In the genomic region with DNA sequence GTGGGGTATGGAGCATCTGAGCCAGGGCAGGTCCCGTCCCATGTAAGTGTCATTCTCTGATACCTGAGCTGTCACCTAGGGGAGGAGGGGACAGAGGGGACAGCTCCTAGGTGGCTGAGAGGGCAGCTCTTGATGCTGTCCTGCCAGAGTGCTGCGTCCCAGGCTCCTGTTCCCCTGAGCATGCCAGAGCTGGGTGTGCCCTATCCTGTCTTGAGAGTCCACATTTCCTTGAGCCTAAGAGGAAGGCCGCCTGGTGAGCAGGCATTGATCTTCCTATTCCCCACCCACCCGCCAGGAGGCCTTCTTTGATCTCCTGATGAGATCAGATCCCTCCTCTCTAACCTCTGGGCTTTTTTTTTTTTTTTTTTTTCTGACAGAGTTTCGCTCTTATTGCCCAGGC, we compare ENCODE assay signal across 8 cellular contexts. TPM values are rescaled to one million over a fixed set of nuclear protein-coding genes. Genes with fewer than 3 reads are reported as not detected.
A peak's percentile ranks its signal among the peaks of the same experiment; 100 is the strongest.
DNase-seq lines count a peak whose midpoint lies in the region; ATAC-seq and TF ChIP-seq lines count a peak whose summit lies in the region.
"Not testable (repeated sequence)": the region's sequence is repeated elsewhere in the genome, so short reads cannot be mapped to it uniquely, and the experiment has no call there.

No MANE protein-coding gene starts in this region.

- H3K36me3 ChIP-seq in HCT116 (ENCODE audit: control insufficient read depth in 1 of 2, insufficient read depth in 2 of 2, low read length in 2 of 2); OCI-LY3 (replicated peaks; ENCODE audit: low read depth, low read length); lower lobe of right lung: not testable (repeated sequence)

- peak overlapping the region; percentile 19 to 44 for H3K4me3 ChIP-seq in HCT116 (replicated peaks in 1 of 2; ENCODE audit: low read depth in 1 of 2, low read length in 2 of 2)
- not testable (repeated sequence) for H3K4me3 ChIP-seq in OCI-LY3 (ENCODE audit: low read length); lower lobe of right lung

- intact Hi-C loops in HCT116 (cut with micrococcal nuclease); lower lobe of right lung (cut with DNase I): not testable (repeated sequence)

- H3K4me2 ChIP-seq in HCT116 (ENCODE audit: low read length) (peak overlapping the region; percentile 81), OCI-LY3 (ENCODE audit: low read length) (peak overlapping the region; percentile 55; the same call in 1 of the 2 replicates)

- not testable (repeated sequence) for H3K9me2 ChIP-seq in HCT116 (ENCODE audit: insufficient read depth)

- RAD21 ChIA-PET in HCT116 (lab: Charles Lee; ENCODE audit: low non-redundant PET in 1 of 2, low total read pairs in 2 of 2, uncharacterized antibody in 2 of 2, unreplicated experiment in 2 of 2): not testable (repeated sequence)

- POLR2A ChIA-PET in HCT116 (lab: Charles Lee): not testable (repeated sequence)

- not testable (repeated sequence) for TF ChIP-seq CTCF in HCT116 (IDR thresholded peaks at IDR 0.05 in 2 of 3, conservative IDR thresholded peaks at IDR 0.05 in 1 of 3; ENCODE audit: borderline replicate concordance in 1 of 3, insufficient read depth in 1 of 3, low read depth in 2 of 3, low read length in 2 of 3); OCI-LY3 (IDR thresholded peaks at IDR 0.05; ENCODE audit: low read depth, low read length); lower lobe of right lung (IDR thresholded peaks at IDR 0.05)

- ATAC-seq in HCT116 (peak; percentile 82), lower lobe of right lung (peak; percentile 52 to 65)

- H3K27me3 ChIP-seq in HCT116 (ENCODE audit: insufficient read depth, low read length); OCI-LY3 (ENCODE audit: low read depth, low read length); lower lobe of right lung (ENCODE audit: low read depth): not testable (repeated sequence)

- DNase-seq in AG20443 (ENCODE audit: low spot score): peak; percentile 7
- peak; percentile 1 for DNase-seq in ELR (ENCODE audit: low read depth)
- peak; percentile 86 for DNase-seq in HCT116 (ENCODE audit: low read depth, low spot score)
- DNase-seq in activated CD8-positive, alpha-beta memory T cell treated with anti-CD3 and anti-CD28 coated beads, Interleukin-2, amount 50 U/mL, for 48 hours: peak; percentile 53
- peak; percentile 15 for DNase-seq in iPS-NIHi11 (ENCODE audit: low spot score)
- DNase-seq in lower lobe of right lung: not testable (repeated sequence)
- DNase-seq in stimulated activated CD8-positive, alpha-beta memory T cell treated with anti-CD3 and anti-CD28 coated beads, Interleukin-4, amount 100 ng/mL, for 48 hours: peak; percentile 25

- not testable (repeated sequence) for TF ChIP-seq RAD21 in HCT116 (IDR thresholded peaks at IDR 0.05; ENCODE audit: low read depth)

- H3K4me1 ChIP-seq in HCT116 (ENCODE audit: control insufficient read depth in 1 of 2, insufficient read depth in 2 of 2, low read length in 2 of 2) (peaks cover 17 to 38% of the 10 kb centered on the region in 2 experiments), OCI-LY3 (ENCODE audit: low read length) (peaks cover 28% of the 10 kb centered on the region)
- not testable (repeated sequence) for H3K4me1 ChIP-seq in lower lobe of right lung

- not testable (repeated sequence) for H4K20me1 ChIP-seq in HCT116 (ENCODE audit: insufficient read depth); OCI-LY3 (ENCODE audit: insufficient read depth, low read length)

- H3K9ac ChIP-seq in HCT116 (ENCODE audit: low read length): peak overlapping the region; percentile 51
- H3K9ac ChIP-seq in OCI-LY3 (ENCODE audit: low read length): not testable (repeated sequence)

- not testable (repeated sequence) for H2AFZ ChIP-seq in HCT116 (ENCODE audit: low read depth, low read length, poor library complexity, severe bottlenecking); OCI-LY3 (ENCODE audit: low read depth, low read length)

- H3K79me2 ChIP-seq in HCT116 (ENCODE audit: insufficient read depth, low read length); OCI-LY3 (ENCODE audit: low read length): not testable (repeated sequence)

- H3K27ac ChIP-seq in HCT116 (ENCODE audit: low read depth, low read length): peak overlapping the region; percentile 59
- H3K27ac ChIP-seq in OCI-LY3 (ENCODE audit: low read length); lower lobe of right lung: not testable (repeated sequence)

- H3K9me3 ChIP-seq in HCT116 (ENCODE audit: control insufficient read depth in 1 of 2, insufficient read depth in 1 of 2, low read depth in 1 of 2, low read length in 2 of 2); OCI-LY3 (ENCODE audit: insufficient read depth, low read length); lower lobe of right lung: not testable (repeated sequence)

- CTCF ChIA-PET in HCT116 (lab: Charles Lee): not testable (repeated sequence)

- not testable (repeated sequence) for BruUV-seq in HCT116 (replicated peaks; lab: Mats Ljungman, UMichigan)

- not testable (repeated sequence) for TF ChIP-seq POLR2A in HCT116 (IDR thresholded peaks at IDR 0.05; ENCODE audit: borderline replicate concordance, extremely low read depth, insufficient read depth, insufficient read length)

TF ChIP-seq in HCT116, 20 proteins besides CTCF, POLR2A, EP300 and RAD21:
- TF ChIP-seq JUND (IDR thresholded peaks at IDR 0.05) (0 out of 2 replicates have a peak, but pooled peaks have one; percentile 39), POLR2AphosphoS5 (IDR thresholded peaks at IDR 0.05; ENCODE audit: low read depth, low read length) (peak; percentile 45; the same call in 1 of the 2 replicates), SP1 (IDR thresholded peaks at IDR 0.05; ENCODE audit: low read depth) (peak; percentile 72; the same call in 1 of the 2 replicates), TCF7L2 (IDR thresholded peaks at IDR 0.05; ENCODE audit: borderline replicate concordance, extremely low read depth, insufficient read depth, insufficient read length) (peak; percentile 91), YY1 (IDR thresholded peaks at IDR 0.05; ENCODE audit: extremely low read depth, insufficient replicate concordance, low read depth, low read length) (peak; percentile 9)
- TF ChIP-seq, protein P1, sequence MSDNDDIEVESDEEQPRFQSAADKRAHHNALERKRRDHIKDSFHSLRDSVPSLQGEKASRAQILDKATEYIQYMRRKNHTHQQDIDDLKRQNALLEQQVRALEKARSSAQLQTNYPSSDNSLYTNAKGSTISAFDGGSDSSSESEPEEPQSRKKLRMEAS (IDR thresholded peaks at IDR 0.05): peak; percentile 49; the same call in 1 of the 2 replicates

RNA-seq across cellular contexts. Expression of gene NOMO2, which starts 32.0 kb away (rescaled TPM):
- 110 TPM for total RNA-seq in HCT116 (2021; ENCODE audit: unreplicated experiment)
- 167 and 170 TPM in 2 replicates for polyA plus RNA-seq in HCT116 (2012)
- total RNA-seq in lower lobe of right lung: 118 TPM
